In genomic region chr6:53065266-53066058, GRCh38 we compare ENCODE assay signal across 1 cellular context.
TF ChIP-seq lines count a peak whose summit lies in the region.

Gene FBXO9, plus strand, starts transcription at chr6:53065404. Its CDS starts 386 bp downstream, at chr6:53065790.

TF ChIP-seq in WTC11, 78 proteins besides CTCF, POLR2A, EP300 and RAD21 (continued from another document):
- TF ChIP-seq HMGXB4 (CRISPR knock-in tag; IDR thresholded peaks at IDR 0.05) (peak; percentile 66; the same call in 1 of the 2 replicates), MLX (CRISPR knock-in tag; IDR thresholded peaks at IDR 0.05) (no peak), NR3C1 (CRISPR knock-in tag; conservative IDR thresholded peaks at IDR 0.05; ENCODE audit: low read depth) (peak; percentile 36; the same call in 1 of the 2 replicates), NFYB (CRISPR knock-in tag; conservative IDR thresholded peaks at IDR 0.05; ENCODE audit: low read depth) (0 out of 2 replicates have a peak, but pooled peaks have one; percentile 11), ZNF281 (CRISPR knock-in tag; IDR thresholded peaks at IDR 0.05) (no peak), AFF4 (CRISPR knock-in tag; IDR thresholded peaks at IDR 0.05; ENCODE audit: borderline replicate concordance) (no peak), MXD4 (CRISPR knock-in tag; IDR thresholded peaks at IDR 0.05; ENCODE audit: borderline replicate concordance) (no peak), E2F5 (CRISPR knock-in tag; IDR thresholded peaks at IDR 0.05) (peak; percentile 8; the same call in 1 of the 2 replicates), ZNF423 (CRISPR knock-in tag; IDR thresholded peaks at IDR 0.05) (peak; percentile 56), CDX4 (CRISPR knock-in tag; IDR thresholded peaks at IDR 0.05; ENCODE audit: borderline replicate concordance) (no peak), ZNF219 (CRISPR knock-in tag; IDR thresholded peaks at IDR 0.05; ENCODE audit: borderline replicate concordance) (no peak), ZNF232 (CRISPR knock-in tag; IDR thresholded peaks at IDR 0.05) (no peak), MYBL2 (CRISPR knock-in tag; IDR thresholded peaks at IDR 0.05) (peak; percentile 69; the same call in 1 of the 2 replicates), IRF1 (CRISPR knock-in tag; IDR thresholded peaks at IDR 0.05) (peak; percentile 42; the same call in 1 of the 2 replicates), ESRRA (CRISPR knock-in tag; IDR thresholded peaks at IDR 0.05; ENCODE audit: borderline replicate concordance) (no peak), FOXK1 (CRISPR knock-in tag; IDR thresholded peaks at IDR 0.05) (no peak; the same call in 1 of the 2 replicates), TP53 (CRISPR knock-in tag; IDR thresholded peaks at IDR 0.05) (no peak), ZNF263 (CRISPR knock-in tag; IDR thresholded peaks at IDR 0.05; ENCODE audit: low read depth) (0 out of 2 replicates have a peak, but pooled peaks have one; percentile 40), FOXJ3 (CRISPR knock-in tag; IDR thresholded peaks at IDR 0.05; ENCODE audit: borderline replicate concordance) (no peak), ZSCAN18 (CRISPR knock-in tag; IDR thresholded peaks at IDR 0.05) (no peak), ZNF416 (CRISPR knock-in tag; IDR thresholded peaks at IDR 0.05) (no peak), ZMAT4 (CRISPR knock-in tag; IDR thresholded peaks at IDR 0.05) (no peak)
